16 cellular contexts compared by ENCODE assay signal in the genomic region with DNA sequence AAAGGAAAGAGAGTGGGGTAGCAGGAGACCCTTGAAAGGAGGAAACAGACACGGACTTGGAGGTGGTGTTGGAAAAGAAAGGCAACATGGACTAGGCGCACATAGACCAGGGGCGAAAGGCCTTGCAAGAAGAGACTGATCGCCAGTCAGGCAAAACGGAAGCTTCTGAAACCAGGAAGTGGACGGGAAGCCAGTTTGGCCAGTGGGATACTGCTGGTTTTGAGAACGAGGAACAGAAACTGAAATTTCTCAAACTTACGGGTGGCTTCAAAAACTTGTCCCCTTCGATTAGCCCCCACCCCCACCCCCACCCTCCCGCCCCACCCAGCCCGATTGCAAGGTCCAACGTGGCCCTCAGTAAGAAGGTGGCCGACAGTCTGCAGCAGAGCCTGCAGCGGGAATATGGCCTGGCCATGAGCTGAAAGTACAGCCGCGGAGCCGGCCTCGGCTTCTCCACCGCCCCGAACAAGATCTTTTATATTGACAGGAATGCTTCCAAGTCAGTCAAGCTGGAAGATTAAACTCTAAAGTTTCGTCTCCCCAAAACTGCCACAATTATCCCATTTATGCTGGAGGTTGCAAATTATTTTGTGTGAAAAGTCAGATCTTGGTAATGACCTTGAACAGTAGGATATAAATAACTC.
DNase-seq lines count a peak whose midpoint lies in the region; ATAC-seq lines count a peak whose summit lies in the region.
"Had no signal": no experiment of that assay in that cellular context is flagged by ENCODE, and none has a peak within 500 bp of the region (broad histone marks: within the 10 kb centered on the region; RNA-seq: fewer than 3 reads in every experiment).

No MANE protein-coding gene starts in this region.

- H3K27me3 ChIP-seq in aorta (ENCODE audit: control insufficient read depth in 1 of 2, insufficient read depth in 2 of 2, low read length in 1 of 2): no peaks in the 10 kb centered on the region

- H3K27me3 Mint-ChIP-seq in dendritic cell treated with granulocyte-macrophage colony-stimulating factor and Interleukin-4, amounts not matched to agents 40 ng/mL and 50 ng/mL, for 4 days: no peaks in the 10 kb centered on the region

- peak; percentile 66 for DNase-seq in DMS53 (lab: John Stamatoyannopoulos, UW)
- no peak for DNase-seq in DMS53 treated with DMSO at 0.1 percent for 48 hours (lab: John Stamatoyannopoulos, UW; ENCODE audit: unreplicated experiment)
- DNase-seq in NOMO-1 treated with dmso at 0.1 percent for 144 hours (lab: John Stamatoyannopoulos, UW; ENCODE audit: unreplicated experiment): peak; percentile 79
- peak; percentile 40 to 64 for DNase-seq in aorta
- DNase-seq in NCI-H526 (lab: John Stamatoyannopoulos, UW): no peak
- DNase-seq in NCI-H524 treated with DMSO at 0.1 percent for 48 hours (lab: John Stamatoyannopoulos, UW): no peak
- DNase-seq: Calu3, DMS79 treated with DMSO at 0.1 percent for 48 hours, GM23248, IMR-90, NCI-H1092, NCI-H2227 treated with DMSO at 0.1 percent for 48 hours had no signal

- no peak overlapping the region for H3K4me3 ChIP-seq in aorta (ENCODE audit: low read length in 2 of 2)
- H3K4me3 ChIP-seq: GM23248 had no signal

- no peaks in the 10 kb centered on the region for H3K36me3 ChIP-seq in aorta (ENCODE audit: control insufficient read depth in 1 of 2, insufficient read depth in 2 of 2, low read length in 1 of 2)

- H3K4me1 Mint-ChIP-seq in dendritic cell treated with granulocyte-macrophage colony-stimulating factor and Interleukin-4, amounts not matched to agents 40 ng/mL and 50 ng/mL, for 4 days (ENCODE audit: low read depth): peaks cover 10% of the 10 kb centered on the region

- peaks cover 12% of the 10 kb centered on the region for H3K36me3 Mint-ChIP-seq in dendritic cell treated with granulocyte-macrophage colony-stimulating factor and Interleukin-4, amounts not matched to agents 40 ng/mL and 50 ng/mL, for 4 days (ENCODE audit: low read depth)

- ATAC-seq in aorta (ENCODE audit: low FRiP score): no peak
- ATAC-seq in GM21786 (IDR thresholded peaks at IDR 0.05; ENCODE audit: unreplicated experiment): no peak

- H3K27ac Mint-ChIP-seq in dendritic cell treated with granulocyte-macrophage colony-stimulating factor and Interleukin-4, amounts not matched to agents 40 ng/mL and 50 ng/mL, for 4 days: peak overlapping the region; percentile 43

- WGBS in aorta, 2 donors: 92 to 94% methylated on average over 21 of the region's 21 CpGs

- intact Hi-C loops in dendritic cell treated with granulocyte-macrophage colony-stimulating factor and Interleukin-4, amounts not matched to agents 40 ng/mL and 50 ng/mL, for 4 days (cut with micrococcal nuclease): no loop called here
- intact Hi-C loops in aorta (cut with DNase I): no loop called here

- peaks cover 2% of the 10 kb centered on the region for H3K9me3 ChIP-seq in aorta (ENCODE audit: control insufficient read depth, low read length)

- no peaks in the 10 kb centered on the region for H3K4me1 ChIP-seq in aorta (ENCODE audit: control insufficient read depth in 1 of 2, insufficient read depth in 2 of 2, low read length in 2 of 2)

- no peak overlapping the region for H3K4me3 Mint-ChIP-seq in dendritic cell treated with granulocyte-macrophage colony-stimulating factor and Interleukin-4, amounts not matched to agents 40 ng/mL and 50 ng/mL, for 4 days

- H3K27ac ChIP-seq in aorta (ENCODE audit: low read depth in 1 of 2, low read length in 2 of 2): no peak overlapping the region
- H3K27ac ChIP-seq: 22Rv1, C4-2B, GM23248 had no signal

- H3K9me3 Mint-ChIP-seq in dendritic cell treated with granulocyte-macrophage colony-stimulating factor and Interleukin-4, amounts not matched to agents 40 ng/mL and 50 ng/mL, for 4 days: peaks cover 39% of the 10 kb centered on the region

Comparison
In these comparisons a context has a peak if more than half of its experiments do, and no peak if none do; other contexts are left out.
1. DNase-seq: peak in DMS53 (single experiment), NOMO-1 treated with dmso at 0.1 percent for 144 hours (single experiment) and aorta (2 of 2); none in DMS53 treated with DMSO at 0.1 percent for 48 hours (single experiment), NCI-H526 (0 of 2) and NCI-H524 treated with DMSO at 0.1 percent for 48 hours (single experiment).